Comparison of ENCODE assay signal across 1 cellular context in genomic region chr16:47143329-47143676, GRCh38.
TF ChIP-seq lines count a peak whose summit lies in the region.

No MANE protein-coding gene starts in this region.

TF ChIP-seq in WTC11, 78 proteins besides CTCF, POLR2A, EP300 and RAD21 (continued from another document and continues in another):
- TF ChIP-seq ARID4B (CRISPR knock-in tag; IDR thresholded peaks at IDR 0.05; ENCODE audit: borderline replicate concordance) (no peak), FOXP1 (CRISPR knock-in tag; IDR thresholded peaks at IDR 0.05; ENCODE audit: borderline replicate concordance) (peak; percentile 55; the same call in 1 of the 2 replicates), JUN (CRISPR knock-in tag; IDR thresholded peaks at IDR 0.05) (no peak; the same call in 1 of the 2 replicates), ERG (CRISPR knock-in tag; IDR thresholded peaks at IDR 0.05) (no peak), ETV6 (CRISPR knock-in tag; IDR thresholded peaks at IDR 0.05) (no peak), ZNF121 (CRISPR knock-in tag; IDR thresholded peaks at IDR 0.05) (no peak), ATF1 (CRISPR knock-in tag; IDR thresholded peaks at IDR 0.05) (no peak), CREB1 (CRISPR knock-in tag; IDR thresholded peaks at IDR 0.05) (no peak), CBFB (CRISPR knock-in tag; IDR thresholded peaks at IDR 0.05; ENCODE audit: low read depth) (no peak), NR3C1 (CRISPR knock-in tag; conservative IDR thresholded peaks at IDR 0.05; ENCODE audit: low read depth) (no peak), STAT6 (CRISPR knock-in tag; conservative IDR thresholded peaks at IDR 0.05; ENCODE audit: low read depth) (no peak), ZNF138 (CRISPR knock-in tag; conservative IDR thresholded peaks at IDR 0.05) (no peak), ZNF423 (CRISPR knock-in tag; IDR thresholded peaks at IDR 0.05) (no peak), NR1H2 (CRISPR knock-in tag; IDR thresholded peaks at IDR 0.05) (no peak), ZBTB21 (CRISPR knock-in tag; IDR thresholded peaks at IDR 0.05; ENCODE audit: borderline replicate concordance) (no peak), MYBL2 (CRISPR knock-in tag; IDR thresholded peaks at IDR 0.05) (no peak), KAT7 (CRISPR knock-in tag; IDR thresholded peaks at IDR 0.05; ENCODE audit: borderline replicate concordance) (peak; percentile 94), EMX1 (CRISPR knock-in tag; IDR thresholded peaks at IDR 0.05) (no peak), AFF4 (CRISPR knock-in tag; IDR thresholded peaks at IDR 0.05; ENCODE audit: borderline replicate concordance) (no peak), OVOL2 (CRISPR knock-in tag; IDR thresholded peaks at IDR 0.05; ENCODE audit: borderline replicate concordance) (no peak), HMGXB4 (CRISPR knock-in tag; IDR thresholded peaks at IDR 0.05) (peak; percentile 81), SP1 (CRISPR knock-in tag; conservative IDR thresholded peaks at IDR 0.05) (0 out of 2 replicates have a peak, but pooled peaks have one; percentile 28), TCF7 (CRISPR knock-in tag; IDR thresholded peaks at IDR 0.05; ENCODE audit: low read depth) (no peak), ZNF219 (CRISPR knock-in tag; IDR thresholded peaks at IDR 0.05; ENCODE audit: borderline replicate concordance) (peak; percentile 4; the same call in 1 of the 2 replicates), IRF1 (CRISPR knock-in tag; IDR thresholded peaks at IDR 0.05) (no peak), NR2C2 (CRISPR knock-in tag; IDR thresholded peaks at IDR 0.05) (0 out of 2 replicates have a peak, but pooled peaks have one; percentile 32), ZBTB43 (CRISPR knock-in tag; IDR thresholded peaks at IDR 0.05) (no peak)
- TF ChIP-seq, protein P1, sequence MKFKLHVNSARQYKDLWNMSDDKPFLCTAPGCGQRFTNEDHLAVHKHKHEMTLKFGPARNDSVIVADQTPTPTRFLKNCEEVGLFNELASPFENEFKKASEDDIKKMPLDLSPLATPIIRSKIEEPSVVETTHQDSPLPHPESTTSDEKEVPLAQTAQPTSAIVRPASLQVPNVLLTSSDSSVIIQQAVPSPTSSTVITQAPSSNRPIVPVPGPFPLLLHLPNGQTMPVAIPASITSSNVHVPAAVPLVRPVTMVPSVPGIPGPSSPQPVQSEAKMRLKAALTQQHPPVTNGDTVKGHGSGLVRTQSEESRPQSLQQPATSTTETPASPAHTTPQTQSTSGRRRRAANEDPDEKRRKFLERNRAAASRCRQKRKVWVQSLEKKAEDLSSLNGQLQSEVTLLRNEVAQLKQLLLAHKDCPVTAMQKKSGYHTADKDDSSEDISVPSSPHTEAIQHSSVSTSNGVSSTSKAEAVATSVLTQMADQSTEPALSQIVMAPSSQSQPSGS (CRISPR knock-in tag; IDR thresholded peaks at IDR 0.05; ENCODE audit: borderline replicate concordance, low read depth) = no peak
- TF ChIP-seq, protein P2, sequence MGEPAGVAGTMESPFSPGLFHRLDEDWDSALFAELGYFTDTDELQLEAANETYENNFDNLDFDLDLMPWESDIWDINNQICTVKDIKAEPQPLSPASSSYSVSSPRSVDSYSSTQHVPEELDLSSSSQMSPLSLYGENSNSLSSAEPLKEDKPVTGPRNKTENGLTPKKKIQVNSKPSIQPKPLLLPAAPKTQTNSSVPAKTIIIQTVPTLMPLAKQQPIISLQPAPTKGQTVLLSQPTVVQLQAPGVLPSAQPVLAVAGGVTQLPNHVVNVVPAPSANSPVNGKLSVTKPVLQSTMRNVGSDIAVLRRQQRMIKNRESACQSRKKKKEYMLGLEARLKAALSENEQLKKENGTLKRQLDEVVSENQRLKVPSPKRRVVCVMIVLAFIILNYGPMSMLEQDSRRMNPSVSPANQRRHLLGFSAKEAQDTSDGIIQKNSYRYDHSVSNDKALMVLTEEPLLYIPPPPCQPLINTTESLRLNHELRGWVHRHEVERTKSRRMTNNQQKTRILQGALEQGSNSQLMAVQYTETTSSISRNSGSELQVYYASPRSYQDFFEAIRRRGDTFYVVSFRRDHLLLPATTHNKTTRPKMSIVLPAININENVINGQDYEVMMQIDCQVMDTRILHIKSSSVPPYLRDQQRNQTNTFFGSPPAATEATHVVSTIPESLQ (CRISPR knock-in tag; IDR thresholded peaks at IDR 0.05) = no peak
- TF ChIP-seq, protein P3, sequence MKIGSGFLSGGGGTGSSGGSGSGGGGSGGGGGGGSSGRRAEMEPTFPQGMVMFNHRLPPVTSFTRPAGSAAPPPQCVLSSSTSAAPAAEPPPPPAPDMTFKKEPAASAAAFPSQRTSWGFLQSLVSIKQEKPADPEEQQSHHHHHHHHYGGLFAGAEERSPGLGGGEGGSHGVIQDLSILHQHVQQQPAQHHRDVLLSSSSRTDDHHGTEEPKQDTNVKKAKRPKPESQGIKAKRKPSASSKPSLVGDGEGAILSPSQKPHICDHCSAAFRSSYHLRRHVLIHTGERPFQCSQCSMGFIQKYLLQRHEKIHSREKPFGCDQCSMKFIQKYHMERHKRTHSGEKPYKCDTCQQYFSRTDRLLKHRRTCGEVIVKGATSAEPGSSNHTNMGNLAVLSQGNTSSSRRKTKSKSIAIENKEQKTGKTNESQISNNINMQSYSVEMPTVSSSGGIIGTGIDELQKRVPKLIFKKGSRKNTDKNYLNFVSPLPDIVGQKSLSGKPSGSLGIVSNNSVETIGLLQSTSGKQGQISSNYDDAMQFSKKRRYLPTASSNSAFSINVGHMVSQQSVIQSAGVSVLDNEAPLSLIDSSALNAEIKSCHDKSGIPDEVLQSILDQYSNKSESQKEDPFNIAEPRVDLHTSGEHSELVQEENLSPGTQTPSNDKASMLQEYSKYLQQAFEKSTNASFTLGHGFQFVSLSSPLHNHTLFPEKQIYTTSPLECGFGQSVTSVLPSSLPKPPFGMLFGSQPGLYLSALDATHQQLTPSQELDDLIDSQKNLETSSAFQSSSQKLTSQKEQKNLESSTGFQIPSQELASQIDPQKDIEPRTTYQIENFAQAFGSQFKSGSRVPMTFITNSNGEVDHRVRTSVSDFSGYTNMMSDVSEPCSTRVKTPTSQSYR (CRISPR knock-in tag; IDR thresholded peaks at IDR 0.05) = no peak
- TF ChIP-seq, protein P4, sequence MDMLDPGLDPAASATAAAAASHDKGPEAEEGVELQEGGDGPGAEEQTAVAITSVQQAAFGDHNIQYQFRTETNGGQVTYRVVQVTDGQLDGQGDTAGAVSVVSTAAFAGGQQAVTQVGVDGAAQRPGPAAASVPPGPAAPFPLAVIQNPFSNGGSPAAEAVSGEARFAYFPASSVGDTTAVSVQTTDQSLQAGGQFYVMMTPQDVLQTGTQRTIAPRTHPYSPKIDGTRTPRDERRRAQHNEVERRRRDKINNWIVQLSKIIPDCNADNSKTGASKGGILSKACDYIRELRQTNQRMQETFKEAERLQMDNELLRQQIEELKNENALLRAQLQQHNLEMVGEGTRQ (CRISPR knock-in tag; IDR thresholded peaks at IDR 0.05) = no peak
